1 cellular context compared by ENCODE assay signal in the genomic region with DNA sequence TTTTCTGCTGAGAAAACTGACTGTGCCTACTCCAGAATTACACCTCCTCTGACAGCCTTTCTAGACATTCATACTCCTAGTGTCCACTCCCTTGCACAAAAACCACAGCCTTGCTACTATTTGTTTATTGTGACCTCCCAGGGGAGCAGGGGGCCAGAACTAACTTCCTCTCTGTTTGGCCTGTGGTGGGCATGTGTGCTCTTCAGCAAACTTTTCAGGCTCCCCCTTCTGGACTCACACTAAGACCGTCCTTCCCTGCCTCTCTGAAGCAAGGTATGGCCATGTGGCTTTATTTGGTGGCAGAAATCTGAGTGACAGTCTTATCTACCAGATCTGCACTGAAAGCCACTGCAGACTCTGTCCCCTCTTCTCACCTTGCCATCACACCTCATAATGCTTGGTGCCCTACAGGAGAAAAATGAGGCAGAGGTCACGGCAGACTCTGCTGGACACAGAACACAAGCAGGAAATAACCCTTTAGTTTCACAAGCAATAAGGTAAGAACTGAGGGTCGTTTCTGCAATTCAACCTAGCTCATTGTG.
TF ChIP-seq lines count a peak whose summit lies in the region.

No MANE protein-coding gene starts in this region.

TF ChIP-seq in HepG2, 621 proteins besides CTCF, POLR2A, EP300 and RAD21 (continued from another document and continues in another):
- TF ChIP-seq ARID4A (CRISPR knock-in tag; IDR thresholded peaks at IDR 0.05; ENCODE audit: borderline replicate concordance) = peak; percentile 57; the same call in 1 of the 2 replicates
- TF ChIP-seq POLR2G (IDR thresholded peaks at IDR 0.05; ENCODE audit: low read depth, low read length) = no peak
- peak; percentile 20; the same call in 1 of the 2 replicates for TF ChIP-seq NCOR1 (IDR thresholded peaks at IDR 0.05; ENCODE audit: borderline replicate concordance, low read length)
- TF ChIP-seq NFKB2 (CRISPR knock-in tag; IDR thresholded peaks at IDR 0.05; ENCODE audit: borderline replicate concordance) = no peak
- TF ChIP-seq ZNF513 (CRISPR knock-in tag; conservative IDR thresholded peaks at IDR 0.05) = no peak
- TF ChIP-seq ZNF547 (CRISPR knock-in tag; IDR thresholded peaks at IDR 0.05) = 0 out of 2 replicates have a peak, but pooled peaks have one; percentile 31
- TF ChIP-seq EZH2 (conservative IDR thresholded peaks at IDR 0.05; ENCODE audit: low read depth, low read length) = no peak
- TF ChIP-seq CBX1 (IDR thresholded peaks at IDR 0.05; ENCODE audit: low read depth) = no peak
- TF ChIP-seq, protein P1, sequence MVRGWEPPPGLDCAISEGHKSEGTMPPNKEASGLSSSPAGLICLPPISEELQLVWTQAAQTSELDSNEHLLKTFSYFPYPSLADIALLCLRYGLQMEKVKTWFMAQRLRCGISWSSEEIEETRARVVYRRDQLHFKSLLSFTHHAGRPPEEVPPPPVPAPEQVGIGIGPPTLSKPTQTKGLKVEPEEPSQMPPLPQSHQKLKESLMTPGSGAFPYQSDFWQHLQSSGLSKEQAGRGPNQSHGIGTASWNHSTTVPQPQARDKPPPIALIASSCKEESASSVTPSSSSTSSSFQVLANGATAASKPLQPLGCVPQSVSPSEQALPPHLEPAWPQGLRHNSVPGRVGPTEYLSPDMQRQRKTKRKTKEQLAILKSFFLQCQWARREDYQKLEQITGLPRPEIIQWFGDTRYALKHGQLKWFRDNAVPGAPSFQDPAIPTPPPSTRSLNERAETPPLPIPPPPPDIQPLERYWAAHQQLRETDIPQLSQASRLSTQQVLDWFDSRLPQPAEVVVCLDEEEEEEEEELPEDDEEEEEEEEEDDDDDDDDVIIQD (CRISPR knock-in tag; IDR thresholded peaks at IDR 0.05; ENCODE audit: low read depth) = peak; percentile 72; the same call in 1 of the 2 replicates
- TF ChIP-seq FOXA1 (IDR thresholded peaks at IDR 0.05) = no peak
- TF ChIP-seq FOXA1 (CRISPR knock-in tag; IDR thresholded peaks at IDR 0.05) = peak; percentile 32; the same call in 1 of the 2 replicates
- TF ChIP-seq SIX1 (CRISPR knock-in tag; IDR thresholded peaks at IDR 0.05; ENCODE audit: borderline replicate concordance) = no peak
- TF ChIP-seq STAT5B (CRISPR knock-in tag; IDR thresholded peaks at IDR 0.05) = no peak
- TF ChIP-seq, protein P2, sequence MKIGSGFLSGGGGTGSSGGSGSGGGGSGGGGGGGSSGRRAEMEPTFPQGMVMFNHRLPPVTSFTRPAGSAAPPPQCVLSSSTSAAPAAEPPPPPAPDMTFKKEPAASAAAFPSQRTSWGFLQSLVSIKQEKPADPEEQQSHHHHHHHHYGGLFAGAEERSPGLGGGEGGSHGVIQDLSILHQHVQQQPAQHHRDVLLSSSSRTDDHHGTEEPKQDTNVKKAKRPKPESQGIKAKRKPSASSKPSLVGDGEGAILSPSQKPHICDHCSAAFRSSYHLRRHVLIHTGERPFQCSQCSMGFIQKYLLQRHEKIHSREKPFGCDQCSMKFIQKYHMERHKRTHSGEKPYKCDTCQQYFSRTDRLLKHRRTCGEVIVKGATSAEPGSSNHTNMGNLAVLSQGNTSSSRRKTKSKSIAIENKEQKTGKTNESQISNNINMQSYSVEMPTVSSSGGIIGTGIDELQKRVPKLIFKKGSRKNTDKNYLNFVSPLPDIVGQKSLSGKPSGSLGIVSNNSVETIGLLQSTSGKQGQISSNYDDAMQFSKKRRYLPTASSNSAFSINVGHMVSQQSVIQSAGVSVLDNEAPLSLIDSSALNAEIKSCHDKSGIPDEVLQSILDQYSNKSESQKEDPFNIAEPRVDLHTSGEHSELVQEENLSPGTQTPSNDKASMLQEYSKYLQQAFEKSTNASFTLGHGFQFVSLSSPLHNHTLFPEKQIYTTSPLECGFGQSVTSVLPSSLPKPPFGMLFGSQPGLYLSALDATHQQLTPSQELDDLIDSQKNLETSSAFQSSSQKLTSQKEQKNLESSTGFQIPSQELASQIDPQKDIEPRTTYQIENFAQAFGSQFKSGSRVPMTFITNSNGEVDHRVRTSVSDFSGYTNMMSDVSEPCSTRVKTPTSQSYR (CRISPR knock-in tag; IDR thresholded peaks at IDR 0.05; ENCODE audit: borderline replicate concordance) = peak; percentile 42; the same call in 1 of the 2 replicates
- TF ChIP-seq TARDBP (CRISPR knock-in tag; IDR thresholded peaks at IDR 0.05) = peak; percentile 79
- peak; percentile 61; the same call in 1 of the 2 replicates for TF ChIP-seq ARNTL (CRISPR knock-in tag; IDR thresholded peaks at IDR 0.05)
- peak; percentile 40; the same call in 1 of the 2 replicates for TF ChIP-seq KMT2A (CRISPR knock-in tag; IDR thresholded peaks at IDR 0.05)
- TF ChIP-seq MED1 (CRISPR knock-in tag; IDR thresholded peaks at IDR 0.05) = peak; percentile 79
- 0 out of 2 replicates have a peak, but pooled peaks have one; percentile 34 for TF ChIP-seq ZNF451 (CRISPR knock-in tag; IDR thresholded peaks at IDR 0.05)
- peak; percentile 77; the same call in 1 of the 2 replicates for TF ChIP-seq ZNF430 (CRISPR knock-in tag; IDR thresholded peaks at IDR 0.05)
- peak; percentile 73; the same call in 1 of the 2 replicates for TF ChIP-seq HHEX (CRISPR knock-in tag; IDR thresholded peaks at IDR 0.05)
- TF ChIP-seq GABPB1 (CRISPR knock-in tag; IDR thresholded peaks at IDR 0.05) = peak; percentile 37; the same call in 1 of the 2 replicates
- TF ChIP-seq ZNF263 (CRISPR knock-in tag; IDR thresholded peaks at IDR 0.05) = no peak
- 0 out of 2 replicates have a peak, but pooled peaks have one; percentile 31 for TF ChIP-seq ZFP36L1 (CRISPR knock-in tag; IDR thresholded peaks at IDR 0.05)
- TF ChIP-seq PRDM10 (CRISPR knock-in tag; IDR thresholded peaks at IDR 0.05; ENCODE audit: low read depth) = peak; percentile 83; the same call in 1 of the 2 replicates
- TF ChIP-seq MYC (CRISPR knock-in tag; IDR thresholded peaks at IDR 0.05; ENCODE audit: borderline replicate concordance) = peak; percentile 84
- peak; percentile 64 for TF ChIP-seq ZNF18 (CRISPR knock-in tag; IDR thresholded peaks at IDR 0.05; ENCODE audit: insufficient replicate concordance)
- TF ChIP-seq CC2D1A (CRISPR knock-in tag; IDR thresholded peaks at IDR 0.05) = no peak
- TF ChIP-seq ZNF549 (CRISPR knock-in tag; IDR thresholded peaks at IDR 0.05) = no peak
- no peak for TF ChIP-seq FOXK1 (CRISPR knock-in tag; IDR thresholded peaks at IDR 0.05; ENCODE audit: borderline replicate concordance, low read depth)
- no peak for TF ChIP-seq LCORL (IDR thresholded peaks at IDR 0.05)
- TF ChIP-seq LCORL (CRISPR knock-in tag; IDR thresholded peaks at IDR 0.05) = peak; percentile 78
- TF ChIP-seq, protein P3, sequence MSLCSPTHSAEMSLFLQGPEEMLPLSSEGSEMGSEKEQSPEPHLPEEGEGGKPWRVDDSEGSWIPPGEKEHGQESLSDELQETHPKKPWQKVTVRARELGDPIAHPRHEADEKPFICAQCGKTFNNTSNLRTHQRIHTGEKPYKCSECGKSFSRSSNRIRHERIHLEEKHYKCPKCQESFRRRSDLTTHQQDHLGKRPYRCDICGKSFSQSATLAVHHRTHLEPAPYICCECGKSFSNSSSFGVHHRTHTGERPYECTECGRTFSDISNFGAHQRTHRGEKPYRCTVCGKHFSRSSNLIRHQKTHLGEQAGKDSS (CRISPR knock-in tag; IDR thresholded peaks at IDR 0.05; ENCODE audit: borderline replicate concordance, low read depth) = peak; percentile 64; the same call in 1 of the 2 replicates
- TF ChIP-seq ZNF710 (CRISPR knock-in tag; IDR thresholded peaks at IDR 0.05; ENCODE audit: borderline replicate concordance) = peak; percentile 76; the same call in 1 of the 2 replicates
- peak; percentile 38; the same call in 1 of the 2 replicates for TF ChIP-seq ZBTB25 (CRISPR knock-in tag; IDR thresholded peaks at IDR 0.05)
- peak; percentile 63; the same call in 1 of the 2 replicates for TF ChIP-seq ZMYM2 (CRISPR knock-in tag; IDR thresholded peaks at IDR 0.05)
